In genomic region chr1:186899577-186899976, GRCh38 we compare ENCODE assay signal across 12 cellular contexts.
DNase-seq lines count a peak whose midpoint lies in the region; ATAC-seq, FAIRE-seq and TF ChIP-seq lines count a peak whose summit lies in the region.
"Had no signal": no experiment of that assay in that cellular context is flagged by ENCODE, and none has a peak within 500 bp of the region (broad histone marks: within the 10 kb centered on the region; RNA-seq: fewer than 3 reads in every experiment).

No MANE protein-coding gene starts in this region.

- no peaks in the 10 kb centered on the region for H3K9me3 Mint-ChIP-seq in activated CD8-positive, alpha-beta T cell treated with anti-CD3 and anti-CD28 coated beads for 36 hours
- no peaks in the 10 kb centered on the region for H3K9me3 Mint-ChIP-seq in activated CD8-positive, alpha-beta T cell treated with anti-CD3 and anti-CD28 coated beads, Interleukin-2, amount 10 ng/mL, durations not matched to agents 7 days and 5 days (ENCODE audit: insufficient read depth)
- no peaks in the 10 kb centered on the region for H3K9me3 Mint-ChIP-seq in Calu3 (ENCODE audit: low read depth, unreplicated experiment)
- H3K9me3 Mint-ChIP-seq: neural progenitor cell had no signal

- no peak for TF ChIP-seq CTCF in activated CD8-positive, alpha-beta T cell treated with anti-CD3 and anti-CD28 coated beads for 36 hours (IDR thresholded peaks at IDR 0.05)
- TF ChIP-seq CTCF in keratinocyte (optimal IDR thresholded peaks at IDR 0.05 in 1 of 3, IDR thresholded peaks at IDR 0.05 in 1 of 3, conservative IDR thresholded peaks at IDR 0.05 in 1 of 3; ENCODE audit: extremely low read depth in 1 of 3, insufficient read depth in 2 of 3, low read length in 3 of 3): no peak
- no peak for TF ChIP-seq CTCF in coronary artery (IDR thresholded peaks at IDR 0.05)
- no peak for TF ChIP-seq CTCF in Calu3 (IDR thresholded peaks at IDR 0.05; ENCODE audit: unreplicated experiment)

- no peak for ATAC-seq in activated CD8-positive, alpha-beta T cell treated with anti-CD3 and anti-CD28 coated beads for 36 hours
- ATAC-seq in activated CD8-positive, alpha-beta T cell treated with anti-CD3 and anti-CD28 coated beads, Interleukin-2, amount 10 ng/mL, durations not matched to agents 7 days and 5 days: no peak
- ATAC-seq in GM21381 (IDR thresholded peaks at IDR 0.05; ENCODE audit: unreplicated experiment) (peak; percentile 80), HG03045 (IDR thresholded peaks at IDR 0.05; ENCODE audit: unreplicated experiment) (peak; percentile 95)
- ATAC-seq: A549 had no signal

- H3K4me3 Mint-ChIP-seq in activated CD8-positive, alpha-beta T cell treated with anti-CD3 and anti-CD28 coated beads for 36 hours: no peak overlapping the region
- no peak overlapping the region for H3K4me3 Mint-ChIP-seq in activated CD8-positive, alpha-beta T cell treated with anti-CD3 and anti-CD28 coated beads, Interleukin-2, amount 10 ng/mL, durations not matched to agents 7 days and 5 days
- H3K4me3 Mint-ChIP-seq in Calu3 (ENCODE audit: low read depth, unreplicated experiment): no peak overlapping the region
- H3K4me3 Mint-ChIP-seq: neural progenitor cell had no signal

- H3K36me3 ChIP-seq in keratinocyte (ENCODE audit: control insufficient read depth in 2 of 2, extremely low read depth in 1 of 2, insufficient read depth in 2 of 2, low read length in 2 of 2): no peaks in the 10 kb centered on the region
- H3K36me3 ChIP-seq: neural progenitor cell had no signal

- peaks cover 5% of the 10 kb centered on the region for H3K4me1 Mint-ChIP-seq in activated CD8-positive, alpha-beta T cell treated with anti-CD3 and anti-CD28 coated beads for 36 hours (ENCODE audit: low read depth)
- no peaks in the 10 kb centered on the region for H3K4me1 Mint-ChIP-seq in activated CD8-positive, alpha-beta T cell treated with anti-CD3 and anti-CD28 coated beads, Interleukin-2, amount 10 ng/mL, durations not matched to agents 7 days and 5 days (ENCODE audit: low read depth)
- peaks cover 5% of the 10 kb centered on the region for H3K4me1 Mint-ChIP-seq in Calu3 (ENCODE audit: low read depth, unreplicated experiment)

- H3K4me3 ChIP-seq in keratinocyte (ENCODE audit: control insufficient read depth in 2 of 3, extremely low read depth in 1 of 3, insufficient read depth in 2 of 3, low read depth in 1 of 3, low read length in 3 of 3) (no peak overlapping the region), coronary artery (no peak overlapping the region)
- H3K4me3 ChIP-seq: A549, neural progenitor cell had no signal

- no peaks in the 10 kb centered on the region for H3K27me3 ChIP-seq in keratinocyte (ENCODE audit: control insufficient read depth, extremely low read depth, insufficient read depth, low read length)
- H3K27me3 ChIP-seq: neural progenitor cell had no signal

- H3K9me1 ChIP-seq in keratinocyte (ENCODE audit: control insufficient read depth, extremely low read depth, insufficient read depth, low read length): no peaks in the 10 kb centered on the region

- dilution Hi-C loops in keratinocyte (cut with MboI; ENCODE audit: extremely low pct_ligation_motif_present, low sequenced_read_pairs): no loop called here

- peak; percentile 3 for DNase-seq in activated CD8-positive, alpha-beta T cell treated with anti-CD3 and anti-CD28 coated beads for 36 hours
- DNase-seq in activated CD8-positive, alpha-beta T cell treated with anti-CD3 and anti-CD28 coated beads, Interleukin-2, amount 10 ng/mL, durations not matched to agents 7 days and 5 days: no peak
- DNase-seq in keratinocyte (ENCODE audit: low read depth, low spot score) (no peak), coronary artery (ENCODE audit: low spot score) (no peak), Calu3 (no peak), NCI-H1417 treated with DMSO at 0.1 percent for 48 hours (lab: John Stamatoyannopoulos, UW) (no peak)
- DNase-seq: NCI-H510A treated with DMSO at 0.1 percent for 48 hours; stimulated activated CD4-positive, alpha-beta T cell treated with anti-CD3 and anti-CD28 coated beads, Interleukin-2, amount 100 ng/mL, for 48 hours had no signal

- H4K20me1 ChIP-seq in keratinocyte (ENCODE audit: control insufficient read depth, extremely low read depth, insufficient read depth, low read length): no peaks in the 10 kb centered on the region

- peaks cover 15% of the 10 kb centered on the region for H3K4me1 ChIP-seq in keratinocyte (ENCODE audit: control insufficient read depth, extremely low read depth, insufficient read depth, low read length)
- H3K4me1 ChIP-seq: neural progenitor cell had no signal

- no TSS peak for BruUV-seq in Calu3 (replicated peaks; lab: Mats Ljungman, UMichigan)

- H3K79me2 ChIP-seq in keratinocyte (ENCODE audit: control insufficient read depth, insufficient read depth, low read length): no peaks in the 10 kb centered on the region

- CTCF ChIA-PET in activated CD8-positive, alpha-beta T cell treated with anti-CD3 and anti-CD28 coated beads for 36 hours (lab: Charles Lee): no interaction called here
- CTCF ChIA-PET in activated CD8-positive, alpha-beta T cell treated with anti-CD3 and anti-CD28 coated beads, Interleukin-2, amount 10 ng/mL, durations not matched to agents 7 days and 5 days (lab: Charles Lee): no interaction called here
- CTCF ChIA-PET in Calu3 (lab: Charles Lee): interaction anchor here (1.1 kb wide), 1 partner anchor 177 kb away, joined by 3 read pairs; no protein-coding TSS in a partner anchor

- intact Hi-C loops in activated CD8-positive, alpha-beta T cell treated with anti-CD3 and anti-CD28 coated beads for 36 hours (cut with micrococcal nuclease): no loop called here
- intact Hi-C loops in Calu3 (cut with micrococcal nuclease; ENCODE audit: unreplicated experiment): no loop called here

- H3K4me2 ChIP-seq in keratinocyte (ENCODE audit: control insufficient read depth, extremely low read depth, insufficient read depth, low read depth, low read length): no peak overlapping the region
- H3K4me2 ChIP-seq: A549, neural progenitor cell had no signal

- no peak overlapping the region for H3K27ac ChIP-seq in keratinocyte (ENCODE audit: control insufficient read depth, insufficient read depth, low read length)
- peak overlapping the region in 1 of 2 donors; percentile 35 for H3K27ac ChIP-seq in coronary artery
- H3K27ac ChIP-seq: A549, neural progenitor cell had no signal

- no peak overlapping the region for H2AFZ ChIP-seq in keratinocyte (ENCODE audit: control insufficient read depth, low read length)
- H2AFZ ChIP-seq: neural progenitor cell had no signal

- FAIRE-seq in keratinocyte (lab: Jason Lieb, UNC): peak; percentile 55
- FAIRE-seq: A549 had no signal

- no peak overlapping the region for H3K27ac Mint-ChIP-seq in activated CD8-positive, alpha-beta T cell treated with anti-CD3 and anti-CD28 coated beads for 36 hours
- H3K27ac Mint-ChIP-seq in activated CD8-positive, alpha-beta T cell treated with anti-CD3 and anti-CD28 coated beads, Interleukin-2, amount 10 ng/mL, durations not matched to agents 7 days and 5 days: no peak overlapping the region
- H3K27ac Mint-ChIP-seq in Calu3 (ENCODE audit: unreplicated experiment): no peak overlapping the region
- H3K27ac Mint-ChIP-seq: neural progenitor cell had no signal

- H3K36me3 Mint-ChIP-seq in activated CD8-positive, alpha-beta T cell treated with anti-CD3 and anti-CD28 coated beads for 36 hours (ENCODE audit: low read depth): no peaks in the 10 kb centered on the region
- H3K36me3 Mint-ChIP-seq in activated CD8-positive, alpha-beta T cell treated with anti-CD3 and anti-CD28 coated beads, Interleukin-2, amount 10 ng/mL, durations not matched to agents 7 days and 5 days (ENCODE audit: low read depth): no peaks in the 10 kb centered on the region
- H3K36me3 Mint-ChIP-seq in Calu3 (ENCODE audit: insufficient read depth, unreplicated experiment): no peaks in the 10 kb centered on the region
- H3K36me3 Mint-ChIP-seq: neural progenitor cell had no signal

- peaks cover 5% of the 10 kb centered on the region for H3K27me3 Mint-ChIP-seq in activated CD8-positive, alpha-beta T cell treated with anti-CD3 and anti-CD28 coated beads for 36 hours
- peaks cover 2% of the 10 kb centered on the region for H3K27me3 Mint-ChIP-seq in activated CD8-positive, alpha-beta T cell treated with anti-CD3 and anti-CD28 coated beads, Interleukin-2, amount 10 ng/mL, durations not matched to agents 7 days and 5 days (ENCODE audit: low read depth)
- no peaks in the 10 kb centered on the region for H3K27me3 Mint-ChIP-seq in Calu3 (ENCODE audit: unreplicated experiment)

- H3K9me3 ChIP-seq in keratinocyte (ENCODE audit: control insufficient read depth, low read depth, low read length): no peaks in the 10 kb centered on the region
- H3K9me3 ChIP-seq: A549 had no signal

- H3K9ac ChIP-seq in keratinocyte (ENCODE audit: control insufficient read depth, extremely low read depth, insufficient read depth, low read length): no peak overlapping the region
- H3K9ac ChIP-seq: neural progenitor cell had no signal

- POLR2A ChIA-PET in activated CD8-positive, alpha-beta T cell treated with anti-CD3 and anti-CD28 coated beads for 36 hours (lab: Charles Lee): no interaction called here
- POLR2A ChIA-PET in activated CD8-positive, alpha-beta T cell treated with anti-CD3 and anti-CD28 coated beads, Interleukin-2, amount 10 ng/mL, durations not matched to agents 7 days and 5 days (lab: Charles Lee): interaction anchor here (0.6 kb wide), 1 partner anchor 522 kb away, joined by 3 read pairs; no protein-coding TSS in a partner anchor

Comparison
In these comparisons a context has a peak if more than half of its experiments do, and no peak if none do; other contexts are left out.
1. ATAC-seq: peak in GM21381 (single experiment) and HG03045 (single experiment); none in activated CD8-positive, alpha-beta T cell treated with anti-CD3 and anti-CD28 coated beads for 36 hours (single experiment) and activated CD8-positive, alpha-beta T cell treated with anti-CD3 and anti-CD28 coated beads, Interleukin-2, amount 10 ng/mL, durations not matched to agents 7 days and 5 days (single experiment).